Comparison of ENCODE assay signal across 16 cellular contexts in genomic region chr2:241943961-241944575, GRCh38.
"Had no signal": no experiment of that assay in that cellular context is flagged by ENCODE, and none has a peak within 500 bp of the region (broad histone marks: within the 10 kb centered on the region; RNA-seq: fewer than 3 reads in every experiment).

No MANE protein-coding gene starts in this region.

- DNase-seq: activated CD4-positive, alpha-beta T cell treated with anti-CD3 and anti-CD28 coated beads for 4 hours; activated CD8-positive, alpha-beta memory T cell treated with anti-CD3 and anti-CD28 coated beads, Interleukin-2, amount 10 ng/mL, durations not matched to agents 7 days and 5 days; activated CD8-positive, alpha-beta T cell treated with anti-CD3 and anti-CD28 coated beads, Interleukin-2, amount 10 ng/mL, durations not matched to agents 7 days and 5 days; activated naive CD4-positive, alpha-beta T cell; activated T-cell treated with anti-CD3 and anti-CD28 coated beads, Interleukin-2, amount 50 U/mL, for 72 hours; aorta; KG1; NCI-H1092; NCI-H1417; NCI-H187; NCI-H2081; NCI-H510A treated with DMSO at 0.1 percent for 48 hours; Right ventricle myocardium superior; SJCRH30; SK-N-SH; T-helper 1 cell had no signal

- ATAC-seq: activated CD8-positive, alpha-beta memory T cell treated with anti-CD3 and anti-CD28 coated beads, Interleukin-2, amount 10 ng/mL, durations not matched to agents 7 days and 5 days; activated CD8-positive, alpha-beta T cell treated with anti-CD3 and anti-CD28 coated beads, Interleukin-2, amount 10 ng/mL, durations not matched to agents 7 days and 5 days; activated T-cell treated with anti-CD3 and anti-CD28 coated beads, Interleukin-2, amount 50 U/mL, for 72 hours had no signal
